8 cellular contexts compared by ENCODE assay signal in the genomic region with DNA sequence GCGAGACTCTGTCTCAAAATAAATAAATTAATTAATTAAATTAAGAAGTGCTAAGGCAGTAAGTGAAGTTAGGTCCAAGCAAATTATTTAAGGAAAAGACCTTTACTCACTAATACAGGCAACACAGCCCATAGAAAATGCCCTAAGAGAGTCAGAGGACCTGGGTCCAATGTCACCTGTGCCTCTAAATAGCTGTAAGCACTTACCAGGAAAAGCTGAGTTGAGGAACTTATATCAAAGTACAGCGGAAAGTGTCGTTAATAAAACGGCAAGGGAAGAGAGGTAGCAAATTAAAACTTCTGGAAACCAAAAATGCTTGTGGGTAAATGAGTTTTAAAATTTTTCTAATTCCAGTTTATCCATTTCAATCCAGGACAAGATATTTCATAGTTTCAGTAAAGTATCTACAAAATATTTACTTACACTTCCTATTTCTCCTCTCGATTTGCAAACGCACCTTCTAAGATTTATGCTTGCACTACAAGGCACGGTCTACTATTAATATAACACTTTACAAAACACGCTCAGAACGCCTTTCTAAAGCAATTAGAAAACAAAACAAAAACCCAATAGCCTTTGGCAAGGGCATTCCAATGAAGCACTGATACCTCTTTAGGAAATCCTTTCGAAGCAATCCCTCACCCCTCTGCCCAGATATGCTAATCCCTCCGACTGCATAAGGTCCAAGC. TPM values are rescaled to one million over a fixed set of nuclear protein-coding genes. Genes with fewer than 3 reads are reported as not detected.
DNase-seq lines count a peak whose midpoint lies in the region; ATAC-seq, FAIRE-seq and TF ChIP-seq lines count a peak whose summit lies in the region.

No MANE protein-coding gene starts in this region.

- H3K79me2 ChIP-seq in Loucy (ENCODE audit: insufficient read depth, low read length), result peaks cover 68% of the 10 kb centered on the region

- TF ChIP-seq CTCF in GM12875 (IDR thresholded peaks at IDR 0.05; ENCODE audit: borderline replicate concordance, insufficient read depth, low read depth, low read length) (no peak), Loucy (conservative IDR thresholded peaks at IDR 0.05; ENCODE audit: low read length) (no peak), mucosa of descending colon (IDR thresholded peaks at IDR 0.05) (no peak), D721Med (IDR thresholded peaks at IDR 0.05; ENCODE audit: insufficient read depth, missing control alignments) (no peak)

- peak overlapping the region; percentile 94 for H3K4me3 ChIP-seq in GM12875 (ENCODE audit: low read depth, low read length)
- peak overlapping the region; percentile 78 for H3K4me3 ChIP-seq in Loucy (ENCODE audit: low read length, poor library complexity, severe bottlenecking)
- peak overlapping the region; percentile 94 for H3K4me3 ChIP-seq in mucosa of descending colon

- H3K36me3 ChIP-seq in Loucy (ENCODE audit: insufficient read depth, low read length) (peaks cover 4% of the 10 kb centered on the region; the same call in 1 of the 2 replicates), mucosa of descending colon (ENCODE audit: low read depth) (no peaks in the 10 kb centered on the region)

- no peaks in the 10 kb centered on the region for H3K27me3 ChIP-seq in Loucy (ENCODE audit: insufficient read depth, low read length, poor library complexity, severe bottlenecking)

- no peaks in the 10 kb centered on the region for H3K9me2 ChIP-seq in Loucy (replicated peaks; ENCODE audit: low read depth, low read length)

- H3K4me1 ChIP-seq in Loucy (ENCODE audit: insufficient read depth, low read length, poor library complexity, severe bottlenecking) (peaks cover 42% of the 10 kb centered on the region), mucosa of descending colon (ENCODE audit: low read depth) (peaks cover 20% of the 10 kb centered on the region)

- H2AFZ ChIP-seq in Loucy (ENCODE audit: low read length), result peak overlapping the region; percentile 52

- peaks cover 35% of the 10 kb centered on the region for H4K20me1 ChIP-seq in Loucy (ENCODE audit: insufficient read depth, low read length, poor library complexity, severe bottlenecking)

- no peaks in the 10 kb centered on the region; the same call in 1 of the 2 replicates for H3F3A ChIP-seq in Loucy (ENCODE audit: low read depth)

- intact Hi-C loops in mucosa of descending colon (cut with DNase I, micrococcal nuclease), result loop anchor here in 1 of 2 donors (10.0 kb wide), 1 partner anchor 105 kb away; no protein-coding TSS in a partner anchor

- H3K4me2 ChIP-seq in Loucy (ENCODE audit: low read depth, low read length, poor library complexity, severe bottlenecking), result peak overlapping the region; percentile 89

- no peaks in the 10 kb centered on the region for H3K9me3 ChIP-seq in Loucy (ENCODE audit: insufficient read depth, low read depth, low read length)
- H3K9me3 ChIP-seq in mucosa of descending colon, result no peaks in the 10 kb centered on the region

- H3K9ac ChIP-seq in Loucy (ENCODE audit: low read depth, low read length, poor library complexity, severe bottlenecking), result peak overlapping the region; percentile 79

- no peak for FAIRE-seq in D721Med (lab: Jason Lieb, UNC)

- no peak for ATAC-seq in mucosa of descending colon

- DNase-seq in cerebellar cortex (ENCODE audit: low spot score) (peak; percentile 41), mucosa of descending colon (no peak), SHP77 (lab: John Stamatoyannopoulos, UW) (no peak), ureter (ENCODE audit: low spot score) (no peak), nucleus accumbens (lab: John Stamatoyannopoulos, UW) (no peak), D721Med (ENCODE audit: insufficient read length, low spot score) (no peak)

RNA-seq across cellular contexts. Expression of gene VPS36, which starts 1.0 kb away (rescaled TPM):
- 10 to 100 TPM; 44.3 to 71.3 (median 58.1) TPM for total RNA-seq in mucosa of descending colon
- total RNA-seq in ureter, result 64.2 TPM

RNA-seq across cellular contexts. Expression of gene CKAP2, which starts 5.8 kb away (rescaled TPM):
- total RNA-seq in mucosa of descending colon (10 to 100 TPM in 1 of 3 donors, 1 to 10 TPM in 2; 5.7 to 18.8 (median 9.8) TPM), ureter (7.9 TPM)

RNA-seq across cellular contexts. Expression of gene THSD1, which starts 43.5 kb away (rescaled TPM):
- total RNA-seq in mucosa of descending colon (1 to 10 TPM; 1.2 to 3.2 (median 2.0) TPM), ureter (6.0 TPM)
